ENCODE assay signal across 24 cellular contexts in the genomic region with DNA sequence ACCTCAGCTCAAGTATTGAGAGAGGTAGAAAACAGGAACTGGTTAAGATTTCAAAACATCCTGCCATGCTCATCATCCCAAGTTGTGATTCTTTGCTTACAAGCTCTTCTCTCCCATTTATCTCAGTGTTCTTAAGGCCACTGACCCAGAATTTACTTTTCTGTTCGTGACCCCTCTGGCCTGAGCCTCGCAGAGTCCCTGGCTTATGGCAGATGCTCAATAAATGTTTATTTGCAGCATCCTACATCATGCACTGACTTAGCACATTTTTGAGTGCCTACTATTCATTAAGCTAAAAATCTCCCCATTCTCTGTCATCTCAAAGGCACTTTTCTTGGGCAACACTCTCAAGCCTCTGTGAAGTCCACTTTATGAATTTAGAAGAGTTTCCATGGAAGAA. TPM values are rescaled to one million over a fixed set of nuclear protein-coding genes. Genes with fewer than 3 reads are reported as not detected.
"Had no signal": no experiment of that assay in that cellular context is flagged by ENCODE, and none has a peak within 500 bp of the region (broad histone marks: within the 10 kb centered on the region; RNA-seq: fewer than 3 reads in every experiment).

No MANE protein-coding gene starts in this region.

- DNase-seq: IMR-90, Karpas-422, KG1, MG63, NCI-H1092, NCI-H1436, NCI-H187, NCI-H2029, NCI-H2081 treated with DMSO at 0.1 percent for 48 hours, NCI-H2171, NCI-H226, NCI-H446, NCI-H510A, NCI-H524 treated with DMSO at 0.1 percent for 48 hours, NCI-H69, NCI-H774, OCI-M1, Peyer's patch, SHP77 treated with DMSO at 0.1 percent for 48 hours, SJCRH30, T-helper 1 cell had no signal

- H3K4me3 ChIP-seq: MG63, PC-9, Peyer's patch, SJCRH30 had no signal

RNA-seq across cellular contexts. Expression of a gene that starts 33.4 kb away (rescaled TPM):
- total RNA-seq: IMR-90, PC-9, Peyer's patch, Right ventricle myocardium inferior, RPMI7951, SJCRH30 had no signal
